ENCODE assay signal across 8 cellular contexts in genomic region chr15:43800286-43801136, GRCh38. TPM values are rescaled to one million over a fixed set of nuclear protein-coding genes. Genes with fewer than 3 reads are reported as not detected.
DNase-seq lines count a peak whose midpoint lies in the region; ATAC-seq and TF ChIP-seq lines count a peak whose summit lies in the region.

TSS of gene HYPK (plus strand) at chr15:43800599. CDS start at chr15:43800623, 24 bp downstream.

- peak within 1 kb of the TSS; percentile 98 for H3K9ac ChIP-seq in PC-3 (ENCODE audit: low read length)
- H3K9ac ChIP-seq in mucosa of stomach (ENCODE audit: low read length), result peak within 1 kb of the TSS; percentile 91

- no peaks in the 10 kb centered on the region for H3K27me3 Mint-ChIP-seq in Caco-2 (ENCODE audit: insufficient read depth, unreplicated experiment)

- DNase-seq in Caco-2, result peak; percentile 86 to 90
- DNase-seq in HuH-7 (ENCODE audit: low spot score), result peak; percentile 52
- DNase-seq in PC-3, result peak; percentile 85
- peak; percentile 93 for DNase-seq in activated T-cell treated with anti-CD3 and anti-CD28 coated beads, Interleukin-2, amount 50 U/mL, for 1 hour
- peak; percentile 91 to 93 for DNase-seq in erythroblast (lab: John Stamatoyannopoulos, UW)
- DNase-seq in stimulated activated CD8-positive, alpha-beta memory T cell treated with anti-CD3 and anti-CD28 coated beads, Interleukin-7, amount 100 ng/mL, for 1 hour (ENCODE audit: low read depth in 2 of 2), result peak; percentile 82 to 83

- intact Hi-C loops in Caco-2 (cut with micrococcal nuclease; ENCODE audit: unreplicated experiment) (loop anchor here (2.0 kb wide), 1 partner anchor 24 kb away; the partner anchor contains the start of gene MFAP1), PC-3 (cut with micrococcal nuclease) (loop anchor here (1.0 to 10.0 kb wide), 2 partner anchors 24 to 64 kb away; partner anchors contain the start of gene MFAP1)

- TF ChIP-seq CTCF in Caco-2 (IDR thresholded peaks at IDR 0.05; ENCODE audit: insufficient read depth in 1 of 2, low read depth in 1 of 2, low read length in 1 of 2, severe bottlenecking in 1 of 2, unreplicated experiment in 1 of 2) (no peak), PC-3 (conservative IDR thresholded peaks at IDR 0.05; ENCODE audit: low read depth, low read length) (no peak)

- peaks cover 16% of the 10 kb centered on the region for H3F3A ChIP-seq in PC-3 (ENCODE audit: low read length, unreplicated experiment)

- H3K9me3 ChIP-seq in Caco-2, result no peaks in the 10 kb centered on the region
- no peaks in the 10 kb centered on the region for H3K9me3 ChIP-seq in PC-3 (ENCODE audit: low read length)
- no peaks in the 10 kb centered on the region for H3K9me3 ChIP-seq in mucosa of stomach (ENCODE audit: control insufficient read depth, low read length)

- peak within 1 kb of the TSS; percentile 99 for H3K27ac Mint-ChIP-seq in Caco-2 (ENCODE audit: unreplicated experiment)

- peaks cover 13% of the 10 kb centered on the region for H3K4me1 ChIP-seq in Caco-2
- H3K4me1 ChIP-seq in PC-3 (ENCODE audit: insufficient read depth, low read length), result peaks cover 48% of the 10 kb centered on the region
- peaks cover 42% of the 10 kb centered on the region for H3K4me1 ChIP-seq in mucosa of stomach (ENCODE audit: control insufficient read depth, insufficient read depth, low read length)

- ATAC-seq in GM21390 (IDR thresholded peaks at IDR 0.05; ENCODE audit: unreplicated experiment) (peak; percentile 90), PC-3 (peak; percentile 67)

- H3K4me3 ChIP-seq in Caco-2 (ENCODE audit: low read depth, low read length) (peak within 1 kb of the TSS; percentile 86), PC-3 (ENCODE audit: low read length) (peak within 1 kb of the TSS; percentile 100), mucosa of stomach (ENCODE audit: low read length) (peak within 1 kb of the TSS; percentile 95)

- H3K4me3 Mint-ChIP-seq in Caco-2 (ENCODE audit: unreplicated experiment), result peak within 1 kb of the TSS; percentile 98

- H3K36me3 ChIP-seq in Caco-2 (ENCODE audit: control insufficient read depth, insufficient read depth, low read length) (peaks cover 4% of the 10 kb centered on the region), PC-3 (ENCODE audit: low read depth, low read length) (peaks cover 39% of the 10 kb centered on the region), mucosa of stomach (ENCODE audit: control insufficient read depth, insufficient read depth, low read length) (peaks cover 5% of the 10 kb centered on the region)

- peaks cover 23% of the 10 kb centered on the region for H3K4me1 Mint-ChIP-seq in Caco-2 (ENCODE audit: low read depth, unreplicated experiment)

- TF ChIP-seq POLR2A in erythroblast (IDR thresholded peaks at IDR 0.05; ENCODE audit: low read length), result peak; percentile 85

- CTCF ChIA-PET in Caco-2 (lab: Charles Lee), result no interaction called here
- CTCF ChIA-PET in PC-3 (lab: Charles Lee), result interaction anchor here (0.6 kb wide), 1 partner anchor 26 kb away, joined by 3 read pairs; no protein-coding TSS in a partner anchor

- no peaks in the 10 kb centered on the region for H3K9me3 Mint-ChIP-seq in Caco-2 (ENCODE audit: unreplicated experiment)

- peaks cover 71% of the 10 kb centered on the region for H3K36me3 Mint-ChIP-seq in Caco-2 (ENCODE audit: insufficient read depth, unreplicated experiment)

- H3K27me3 ChIP-seq in Caco-2 (replicated peaks; ENCODE audit: control insufficient read depth, insufficient read depth, low read length) (no peaks in the 10 kb centered on the region), PC-3 (ENCODE audit: low read length) (no peaks in the 10 kb centered on the region), mucosa of stomach (ENCODE audit: control insufficient read depth, insufficient read depth, low read length) (no peaks in the 10 kb centered on the region)

- peak within 1 kb of the TSS; percentile 84 for H2AFZ ChIP-seq in PC-3 (ENCODE audit: low read length)

- H3K79me2 ChIP-seq in PC-3 (ENCODE audit: low read length), result peaks cover 21% of the 10 kb centered on the region

- no peaks in the 10 kb centered on the region for H4K20me1 ChIP-seq in PC-3 (ENCODE audit: low read length)

- POLR2A ChIA-PET in Caco-2 (lab: Charles Lee), result interaction anchor here (1.1 to 1.2 kb wide), 2 partner anchors 24 to 737 kb away, joined by 3 to 9 read pairs; partner anchors contain the start of genes EIF3J and MFAP1
- POLR2A ChIA-PET in PC-3 (lab: Charles Lee; ENCODE audit: unreplicated experiment), result interaction anchor here (0.5 to 1.1 kb wide), 6 partner anchors 21 to 484 kb away, joined by 3 to 10 read pairs (median 4); partner anchors contain the start of gene MFAP1

- H3K9me2 ChIP-seq in PC-3 (replicated peaks; ENCODE audit: low read length), result no peaks in the 10 kb centered on the region

- H3K27ac ChIP-seq in PC-3 (ENCODE audit: low read length), result peak within 1 kb of the TSS; percentile 78

- peak within 1 kb of the TSS; percentile 84 for H3K4me2 ChIP-seq in PC-3 (ENCODE audit: low read length)

- TSS peak; percentile 12 for BruUV-seq in Caco-2 (replicated peaks; lab: Mats Ljungman, UMichigan)
- TSS peak; percentile 62 for BruUV-seq in PC-3 (replicated peaks; lab: Mats Ljungman, UMichigan)

RNA-seq across cellular contexts. Expression of gene HYPK, which starts in this region (rescaled TPM):
- 17.9 and 20.4 TPM in 2 replicates for total RNA-seq in Caco-2 (2022)
- 22.8 and 29.4 TPM in 2 replicates for total RNA-seq in PC-3 (2014; rRNA removed)

Comparison
In these comparisons a context has a peak if more than half of its experiments do, and no peak if none do; other contexts are left out.
1. Peak in every context shown above with its lines: DNase-seq, ATAC-seq, H3K4me3 ChIP-seq and H3K27ac ChIP-seq.